22 cellular contexts compared by ENCODE assay signal in the genomic region with DNA sequence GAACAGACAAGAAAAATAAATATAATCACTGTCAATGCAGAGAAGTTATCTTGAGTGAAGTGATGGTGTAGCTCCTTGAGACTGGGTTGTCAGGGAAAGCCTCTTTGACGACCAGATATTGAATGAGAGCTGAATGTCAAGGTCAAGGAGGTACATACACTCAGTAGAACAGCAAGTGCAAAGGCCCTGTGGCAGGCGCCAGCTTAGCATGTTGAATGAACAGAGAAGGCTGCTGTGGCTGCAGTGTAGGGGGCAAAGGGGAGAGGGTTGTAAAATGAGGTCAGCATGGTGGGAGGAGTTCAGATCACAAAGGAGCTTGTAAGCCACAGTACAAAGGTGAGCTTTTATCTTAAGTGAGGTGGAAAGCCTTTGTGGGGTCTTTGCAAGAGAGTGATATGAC.
DNase-seq lines count a peak whose midpoint lies in the region; ATAC-seq and TF ChIP-seq lines count a peak whose summit lies in the region.
"Had no signal": no experiment of that assay in that cellular context is flagged by ENCODE, and none has a peak within 500 bp of the region (broad histone marks: within the 10 kb centered on the region; RNA-seq: fewer than 3 reads in every experiment).

No MANE protein-coding gene starts in this region.

- intact Hi-C loops in activated naive CD4-positive, alpha-beta T cell treated with anti-CD3 and anti-CD28 coated beads for 36 hours (cut with micrococcal nuclease) = no loop called here
- intact Hi-C loops in body of pancreas (cut with DNase I) (no loop called here), thyroid gland (cut with DNase I) (no loop called here)

- DNase-seq in activated naive CD4-positive, alpha-beta T cell treated with anti-CD3 and anti-CD28 coated beads, Interleukin-2, amount 10 ng/mL, durations not matched to agents 7 days and 5 days = no peak
- DNase-seq in activated naive CD4-positive, alpha-beta T cell treated with anti-CD3 and anti-CD28 coated beads for 36 hours = no peak
- DNase-seq in body of pancreas (no peak), thyroid gland (no peak), kidney tubule cell (ENCODE audit: low spot score) (no peak), NCI-H526 treated with DMSO at 0.1 percent for 48 hours (lab: John Stamatoyannopoulos, UW) (no peak)
- DNase-seq: CD4-positive, CD25-positive, alpha-beta regulatory T cell; DMS153; GF-D8; GM23248; HCEC 1CT; NCI-H1417 treated with DMSO at 0.1 percent for 48 hours; NCI-H187 treated with DMSO at 0.1 percent for 48 hours; NCI-H226; NCI-H524 had no signal

- H3K27ac Mint-ChIP-seq in activated naive CD4-positive, alpha-beta T cell treated with anti-CD3 and anti-CD28 coated beads, Interleukin-2, amount 10 ng/mL, durations not matched to agents 7 days and 5 days = peak overlapping the region; percentile 56
- no peak overlapping the region for H3K27ac Mint-ChIP-seq in activated naive CD4-positive, alpha-beta T cell treated with anti-CD3 and anti-CD28 coated beads for 36 hours
- H3K27ac Mint-ChIP-seq: B cell; CD4-positive, CD25-positive, alpha-beta regulatory T cell had no signal

- no peaks in the 10 kb centered on the region for H3K27me3 ChIP-seq in body of pancreas
- H3K27me3 ChIP-seq in neural cell (ENCODE audit: insufficient read depth, low read depth, low read length) = no peaks in the 10 kb centered on the region
- no peaks in the 10 kb centered on the region for H3K27me3 ChIP-seq in thyroid gland
- H3K27me3 ChIP-seq: SJSA1 had no signal

- TF ChIP-seq POLR2A in body of pancreas (IDR thresholded peaks at IDR 0.05) (no peak), thyroid gland (IDR thresholded peaks at IDR 0.05) (no peak)

- peaks cover 99% of the 10 kb centered on the region for H4K20me1 ChIP-seq in neural cell (ENCODE audit: insufficient read depth)

- H3K4me1 Mint-ChIP-seq in activated naive CD4-positive, alpha-beta T cell treated with anti-CD3 and anti-CD28 coated beads, Interleukin-2, amount 10 ng/mL, durations not matched to agents 7 days and 5 days = peaks cover 17% of the 10 kb centered on the region
- peaks cover 1% of the 10 kb centered on the region for H3K4me1 Mint-ChIP-seq in activated naive CD4-positive, alpha-beta T cell treated with anti-CD3 and anti-CD28 coated beads for 36 hours (ENCODE audit: low read depth)
- H3K4me1 Mint-ChIP-seq: CD4-positive, CD25-positive, alpha-beta regulatory T cell had no signal

- H3K9me3 ChIP-seq in body of pancreas = no peaks in the 10 kb centered on the region
- no peaks in the 10 kb centered on the region for H3K9me3 ChIP-seq in neural cell (ENCODE audit: low read length)
- no peaks in the 10 kb centered on the region for H3K9me3 ChIP-seq in thyroid gland
- H3K9me3 ChIP-seq: SJSA1 had no signal

- peaks cover 7% of the 10 kb centered on the region for H3F3A ChIP-seq in neural cell (ENCODE audit: insufficient read depth, low read length, poor library complexity, severe bottlenecking)

- H3K9ac ChIP-seq in neural cell (ENCODE audit: low read length) = no peak overlapping the region
- H3K9ac ChIP-seq: GM23248, KMS-11 had no signal

- peaks cover 100% of the 10 kb centered on the region for H3K79me2 ChIP-seq in neural cell (replicated peaks; ENCODE audit: insufficient read depth, low read length)

- no peaks in the 10 kb centered on the region for H3K9me2 ChIP-seq in neural cell (ENCODE audit: insufficient read depth, low read length)

- CTCF ChIA-PET in activated naive CD4-positive, alpha-beta T cell treated with anti-CD3 and anti-CD28 coated beads, Interleukin-2, amount 10 ng/mL, durations not matched to agents 7 days and 5 days (lab: Charles Lee) = no interaction called here
- CTCF ChIA-PET in activated naive CD4-positive, alpha-beta T cell treated with anti-CD3 and anti-CD28 coated beads for 36 hours (lab: Charles Lee) = no interaction called here

- peaks cover 74% of the 10 kb centered on the region for H3K4me1 ChIP-seq in body of pancreas
- peaks cover 54 to 63% of the 10 kb centered on the region in 2 donors for H3K4me1 ChIP-seq in thyroid gland

- no peaks in the 10 kb centered on the region for H3K36me3 ChIP-seq in body of pancreas (replicated peaks in 1 of 2; ENCODE audit: insufficient read depth in 1 of 2, low read depth in 2 of 2)
- H3K36me3 ChIP-seq in neural cell (ENCODE audit: insufficient read depth, low read length) = no peaks in the 10 kb centered on the region
- no peaks in the 10 kb centered on the region for H3K36me3 ChIP-seq in thyroid gland
- H3K36me3 ChIP-seq: SJSA1 had no signal

- H3K4me3 Mint-ChIP-seq in activated naive CD4-positive, alpha-beta T cell treated with anti-CD3 and anti-CD28 coated beads, Interleukin-2, amount 10 ng/mL, durations not matched to agents 7 days and 5 days = no peak overlapping the region
- H3K4me3 Mint-ChIP-seq in activated naive CD4-positive, alpha-beta T cell treated with anti-CD3 and anti-CD28 coated beads for 36 hours = no peak overlapping the region
- H3K4me3 Mint-ChIP-seq: B cell; CD4-positive, CD25-positive, alpha-beta regulatory T cell had no signal

- H3K36me3 Mint-ChIP-seq in activated naive CD4-positive, alpha-beta T cell treated with anti-CD3 and anti-CD28 coated beads, Interleukin-2, amount 10 ng/mL, durations not matched to agents 7 days and 5 days = no peaks in the 10 kb centered on the region
- H3K36me3 Mint-ChIP-seq in activated naive CD4-positive, alpha-beta T cell treated with anti-CD3 and anti-CD28 coated beads for 36 hours (ENCODE audit: low read depth) = no peaks in the 10 kb centered on the region
- H3K36me3 Mint-ChIP-seq: CD4-positive, CD25-positive, alpha-beta regulatory T cell had no signal

- H3K9me3 Mint-ChIP-seq in activated naive CD4-positive, alpha-beta T cell treated with anti-CD3 and anti-CD28 coated beads, Interleukin-2, amount 10 ng/mL, durations not matched to agents 7 days and 5 days = no peaks in the 10 kb centered on the region
- H3K9me3 Mint-ChIP-seq in activated naive CD4-positive, alpha-beta T cell treated with anti-CD3 and anti-CD28 coated beads for 36 hours = no peaks in the 10 kb centered on the region

- H3K27ac ChIP-seq in body of pancreas (peak overlapping the region; percentile 4 to 70 (median 61)), neural cell (ENCODE audit: low read length) (no peak overlapping the region), thyroid gland (peak overlapping the region in 2 of 3 donors; percentile 35 to 62)
- H3K27ac ChIP-seq: GM23248, KMS-11, SJSA1 had no signal

- H3K27me3 Mint-ChIP-seq in activated naive CD4-positive, alpha-beta T cell treated with anti-CD3 and anti-CD28 coated beads, Interleukin-2, amount 10 ng/mL, durations not matched to agents 7 days and 5 days = peaks cover 9% of the 10 kb centered on the region
- no peaks in the 10 kb centered on the region for H3K27me3 Mint-ChIP-seq in activated naive CD4-positive, alpha-beta T cell treated with anti-CD3 and anti-CD28 coated beads for 36 hours (ENCODE audit: low read depth)
- H3K27me3 Mint-ChIP-seq: B cell had no signal

- ATAC-seq in body of pancreas = no peak
- ATAC-seq in HG03439 (IDR thresholded peaks at IDR 0.05; ENCODE audit: unreplicated experiment) = no peak
- ATAC-seq: GM12878, Panc1 had no signal

- TF ChIP-seq EP300 in neural cell (conservative IDR thresholded peaks at IDR 0.05; ENCODE audit: poor library complexity, severe bottlenecking) = no peak

- TF ChIP-seq RAD21 in neural cell (conservative IDR thresholded peaks at IDR 0.05) = no peak

- H3K4me3 ChIP-seq in body of pancreas = no peak overlapping the region
- no peak overlapping the region for H3K4me3 ChIP-seq in neural cell (ENCODE audit: low read length)
- H3K4me3 ChIP-seq in thyroid gland (replicated peaks in 1 of 3) = no peak overlapping the region
- H3K4me3 ChIP-seq: GM12878, GM23248, SJSA1 had no signal

- no peak overlapping the region for H3K4me2 ChIP-seq in neural cell (ENCODE audit: low read length)
- H3K4me2 ChIP-seq: KMS-11 had no signal

- 59 to 60% methylated on average over 2 of the region's 2 CpGs for WGBS in body of pancreas, 2 donors
- WGBS in thyroid gland, 2 donors = 84 to 86% methylated on average over 2 of the region's 2 CpGs

- TF ChIP-seq CTCF in body of pancreas (IDR thresholded peaks at IDR 0.05) (no peak), neural cell (IDR thresholded peaks at IDR 0.05; ENCODE audit: poor library complexity, severe bottlenecking) (no peak), thyroid gland (IDR thresholded peaks at IDR 0.05) (no peak)

- no peak overlapping the region for H2AFZ ChIP-seq in neural cell (ENCODE audit: low read depth, low read length)
- H2AFZ ChIP-seq: GM23248 had no signal

TF ChIP-seq in neural cell, 6 proteins besides CTCF, POLR2A, EP300 and RAD21:
- TF ChIP-seq MXI1 (conservative IDR thresholded peaks at IDR 0.05; ENCODE audit: poor library complexity, severe bottlenecking) = no peak
- TF ChIP-seq POLR2AphosphoS5 (IDR thresholded peaks at IDR 0.05) = peak; percentile 2
